8 cellular contexts compared by ENCODE assay signal in the genomic region with DNA sequence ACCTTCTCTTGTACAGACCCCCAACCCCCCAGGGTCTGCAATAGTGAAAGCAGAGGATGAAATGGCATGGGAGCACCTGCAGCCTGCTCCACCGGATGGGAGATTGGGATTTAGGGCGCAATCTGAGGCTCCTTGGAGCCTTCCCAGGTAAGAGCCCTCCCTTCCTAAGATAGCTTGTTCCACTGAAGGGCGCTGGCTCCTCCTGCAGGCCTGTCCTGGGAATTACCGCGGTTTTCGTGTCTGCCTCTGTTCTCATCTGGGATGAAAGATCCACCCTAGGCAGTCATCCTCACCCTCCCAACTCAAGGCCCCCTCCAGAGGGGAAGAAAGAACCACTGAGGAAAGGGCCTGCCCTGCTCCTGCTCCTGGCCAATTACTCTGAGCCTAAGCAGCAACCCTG.
DNase-seq lines count a peak whose midpoint lies in the region; ATAC-seq and TF ChIP-seq lines count a peak whose summit lies in the region.

No MANE protein-coding gene starts in this region.

- TF ChIP-seq EP300 in stomach (IDR thresholded peaks at IDR 0.05): no peak

- no peak overlapping the region for H3K27ac Mint-ChIP-seq in immature natural killer cell

- intact Hi-C loops in stomach (cut with DNase I; ENCODE audit: low total_unique reads): no loop called here

- peak; percentile 75 for ATAC-seq in HG03354 (IDR thresholded peaks at IDR 0.05; ENCODE audit: poor library complexity, severe bottlenecking, unreplicated experiment)

- TF ChIP-seq CTCF in 22Rv1 (IDR thresholded peaks at IDR 0.05) (peak; percentile 78), GM12872 (IDR thresholded peaks at IDR 0.05; ENCODE audit: insufficient read depth, low read depth, low read length) (peak; percentile 68), stomach (IDR thresholded peaks at IDR 0.05) (peak in 3 of 7 experiments; percentile 24 to 54 (median 45))

- H3K9me3 ChIP-seq in SJCRH30 (replicated peaks) (no peaks in the 10 kb centered on the region), stomach (no peaks in the 10 kb centered on the region)

- DNase-seq in SJCRH30 (peak; percentile 3 to 39), glomerular visceral epithelial cell (ENCODE audit: extremely low spot score) (peak; percentile 41), stomach (peak; percentile 51), epidermal melanocyte (ENCODE audit: insufficient read length, low spot score) (no peak), immature natural killer cell (no peak)

- peaks cover 0 to 5% (median 2%) of the 10 kb centered on the region in 3 donors for H3K27me3 Mint-ChIP-seq in immature natural killer cell (ENCODE audit: low read depth in 3 of 3)

- WGBS in stomach, 5 donors: 2 to 8% (median 4%) methylated on average over 2 to 6 of the region's 6 CpGs

- no peaks in the 10 kb centered on the region for H3K27me3 ChIP-seq in SJCRH30
- H3K27me3 ChIP-seq in stomach: peaks cover 0 to 5% (median 0%) of the 10 kb centered on the region in 3 donors

- H3K4me3 Mint-ChIP-seq in immature natural killer cell: no peak overlapping the region

- no peak overlapping the region for H3K27ac ChIP-seq in 22Rv1
- H3K27ac ChIP-seq in SJCRH30: no peak overlapping the region
- H3K27ac ChIP-seq in stomach: no peak overlapping the region

- H3K9me3 Mint-ChIP-seq in immature natural killer cell: no peaks in the 10 kb centered on the region

- no peaks in the 10 kb centered on the region for H3K36me3 Mint-ChIP-seq in immature natural killer cell

- H3K36me3 ChIP-seq in SJCRH30 (no peaks in the 10 kb centered on the region), stomach (no peaks in the 10 kb centered on the region)

- H3K4me3 ChIP-seq in SJCRH30 (no peak overlapping the region), stomach (no peak overlapping the region)

- no peak for TF ChIP-seq POLR2A in stomach (IDR thresholded peaks at IDR 0.05)

- no peaks in the 10 kb centered on the region for H3K4me1 Mint-ChIP-seq in immature natural killer cell

- H3K4me1 ChIP-seq in SJCRH30 (no peaks in the 10 kb centered on the region), stomach (no peaks in the 10 kb centered on the region)

Comparison
In these comparisons a context has a peak if more than half of its experiments do, and no peak if none do; other contexts are left out.
1. DNase-seq: peak in SJCRH30 (2 of 2), glomerular visceral epithelial cell (single experiment) and stomach (single experiment); none in epidermal melanocyte (single experiment) and immature natural killer cell (0 of 3).